Comparison of ENCODE assay signal across 8 cellular contexts in genomic region chr1:223991297-223991857, GRCh38.
DNase-seq lines count a peak whose midpoint lies in the region; ATAC-seq and TF ChIP-seq lines count a peak whose summit lies in the region.
"Not testable (repeated sequence)": the region's sequence is repeated elsewhere in the genome, so short reads cannot be mapped to it uniquely, and the experiment has no call there.

No MANE protein-coding gene starts in this region.

- DNase-seq in CD4-positive, alpha-beta memory T cell: peak in 1 of 5 donors; percentile 40
- not testable (repeated sequence) for DNase-seq in LNCaP clone FGC (ENCODE audit: low read depth); activated naive CD4-positive, alpha-beta T cell treated with anti-CD3 and anti-CD28 coated beads for 36 hours; effector memory CD8-positive, alpha-beta T cell; memory B cell (ENCODE audit: low spot score in 2 of 2)
- DNase-seq in activated CD4-positive, alpha-beta T cell treated with anti-CD3 and anti-CD28 coated beads, Interleukin-2, amount 10 ng/mL, durations not matched to agents 24 days and 14 days: peak; percentile 58
- DNase-seq in ovary (peak in 4 of 5 donors; percentile 9 to 42 (median 26)), ureter (ENCODE audit: low spot score) (peak; percentile 43)

- H3K27ac Mint-ChIP-seq in CD4-positive, alpha-beta memory T cell: peak overlapping the region in 6 of 7 donors; percentile 31 to 73 (median 50)
- peak overlapping the region; percentile 56 for H3K27ac Mint-ChIP-seq in activated CD4-positive, alpha-beta T cell treated with anti-CD3 and anti-CD28 coated beads, Interleukin-2, amount 10 ng/mL, durations not matched to agents 24 days and 14 days
- H3K27ac Mint-ChIP-seq in activated naive CD4-positive, alpha-beta T cell treated with anti-CD3 and anti-CD28 coated beads for 36 hours: not testable (repeated sequence)
- peak overlapping the region; percentile 31 to 60 for H3K27ac Mint-ChIP-seq in effector memory CD8-positive, alpha-beta T cell
- peak overlapping the region; percentile 45 for H3K27ac Mint-ChIP-seq in memory B cell

- not testable (repeated sequence) for H3K36me3 ChIP-seq in CD4-positive, alpha-beta memory T cell (ENCODE audit: insufficient read depth, low read length); ovary

- TF ChIP-seq POLR2A in ovary (IDR thresholded peaks at IDR 0.05): not testable (repeated sequence)

- H3K9me3 Mint-ChIP-seq in CD4-positive, alpha-beta memory T cell; activated CD4-positive, alpha-beta T cell treated with anti-CD3 and anti-CD28 coated beads, Interleukin-2, amount 10 ng/mL, durations not matched to agents 24 days and 14 days; activated naive CD4-positive, alpha-beta T cell treated with anti-CD3 and anti-CD28 coated beads for 36 hours; effector memory CD8-positive, alpha-beta T cell; memory B cell: not testable (repeated sequence)

- intact Hi-C loops in CD4-positive, alpha-beta memory T cell (cut with micrococcal nuclease): loop anchor here (10.0 kb wide), 2 partner anchors 1277 to 2003 kb away; partner anchors contain the start of genes AIDA, BROX and SDE2
- intact Hi-C loops in activated CD4-positive, alpha-beta T cell treated with anti-CD3 and anti-CD28 coated beads, Interleukin-2, amount 10 ng/mL, durations not matched to agents 24 days and 14 days (cut with micrococcal nuclease): loop anchor here (5.0 to 10.0 kb wide), 4 partner anchors 159 to 443 kb away; partner anchors contain the start of genes NVL and WDR26
- intact Hi-C loops in activated naive CD4-positive, alpha-beta T cell treated with anti-CD3 and anti-CD28 coated beads for 36 hours (cut with micrococcal nuclease): loop anchor here (5.0 kb wide), 2 partner anchors 264 to 294 kb away; no protein-coding TSS in a partner anchor
- intact Hi-C loops in ovary (cut with DNase I): not testable (repeated sequence)

- not testable (repeated sequence) for H3K27ac ChIP-seq in CD4-positive, alpha-beta memory T cell (ENCODE audit: low read depth, low read length); ovary

- H3K4me3 Mint-ChIP-seq in CD4-positive, alpha-beta memory T cell: peak overlapping the region in 2 of 8 donors; percentile 17 to 40
- not testable (repeated sequence) for H3K4me3 Mint-ChIP-seq in activated CD4-positive, alpha-beta T cell treated with anti-CD3 and anti-CD28 coated beads, Interleukin-2, amount 10 ng/mL, durations not matched to agents 24 days and 14 days; memory B cell
- H3K4me3 Mint-ChIP-seq in activated naive CD4-positive, alpha-beta T cell treated with anti-CD3 and anti-CD28 coated beads for 36 hours: peak overlapping the region; percentile 32
- H3K4me3 Mint-ChIP-seq in effector memory CD8-positive, alpha-beta T cell: peak overlapping the region; percentile 20 to 36

- 93 to 97% (median 95%) methylated on average over 10 of the region's 10 CpGs for WGBS in ovary, 3 donors

- not testable (repeated sequence) for H3K27me3 ChIP-seq in CD4-positive, alpha-beta memory T cell (ENCODE audit: insufficient read depth, low read length); ovary

- not testable (repeated sequence) for ATAC-seq in effector memory CD8-positive, alpha-beta T cell (replicated peaks); memory B cell (ENCODE audit: low read depth)

- TF ChIP-seq CTCF in LNCaP clone FGC (IDR thresholded peaks at IDR 0.05; ENCODE audit: control insufficient read depth, extremely low read depth, insufficient read depth); ovary (IDR thresholded peaks at IDR 0.05): not testable (repeated sequence)

- not testable (repeated sequence) for H3K27me3 Mint-ChIP-seq in CD4-positive, alpha-beta memory T cell; activated CD4-positive, alpha-beta T cell treated with anti-CD3 and anti-CD28 coated beads, Interleukin-2, amount 10 ng/mL, durations not matched to agents 24 days and 14 days; activated naive CD4-positive, alpha-beta T cell treated with anti-CD3 and anti-CD28 coated beads for 36 hours (ENCODE audit: low read depth); effector memory CD8-positive, alpha-beta T cell; memory B cell

- peaks cover 2 to 13% (median 6%) of the 10 kb centered on the region in 4 donors for H3K4me1 Mint-ChIP-seq in CD4-positive, alpha-beta memory T cell
- not testable (repeated sequence) for H3K4me1 Mint-ChIP-seq in activated CD4-positive, alpha-beta T cell treated with anti-CD3 and anti-CD28 coated beads, Interleukin-2, amount 10 ng/mL, durations not matched to agents 24 days and 14 days; activated naive CD4-positive, alpha-beta T cell treated with anti-CD3 and anti-CD28 coated beads for 36 hours (ENCODE audit: low read depth); effector memory CD8-positive, alpha-beta T cell (ENCODE audit: low read depth in 2 of 2); memory B cell

- not testable (repeated sequence) for H3K4me1 ChIP-seq in CD4-positive, alpha-beta memory T cell (ENCODE audit: insufficient read depth, low read length); ovary (ENCODE audit: insufficient read depth)

- POLR2A ChIA-PET in CD4-positive, alpha-beta memory T cell (lab: Charles Lee; ENCODE audit: partially characterized antibody): not testable (repeated sequence)

- not testable (repeated sequence) for H3K4me3 ChIP-seq in CD4-positive, alpha-beta memory T cell (ENCODE audit: low read length in 2 of 2); ovary
- H3K4me3 ChIP-seq in LNCaP clone FGC (ENCODE audit: low read depth, low read length): peak overlapping the region; percentile 57

- not testable (repeated sequence) for H3K9me3 ChIP-seq in CD4-positive, alpha-beta memory T cell (ENCODE audit: control insufficient read depth in 1 of 2, low read length in 2 of 2); ovary

- TF ChIP-seq EP300 in ovary (IDR thresholded peaks at IDR 0.05): not testable (repeated sequence)

- CTCF ChIA-PET in CD4-positive, alpha-beta memory T cell (lab: Charles Lee; ENCODE audit: partially characterized antibody); activated naive CD4-positive, alpha-beta T cell treated with anti-CD3 and anti-CD28 coated beads for 36 hours (lab: Charles Lee): not testable (repeated sequence)

- not testable (repeated sequence) for H3K36me3 Mint-ChIP-seq in CD4-positive, alpha-beta memory T cell; activated CD4-positive, alpha-beta T cell treated with anti-CD3 and anti-CD28 coated beads, Interleukin-2, amount 10 ng/mL, durations not matched to agents 24 days and 14 days (ENCODE audit: low read depth); activated naive CD4-positive, alpha-beta T cell treated with anti-CD3 and anti-CD28 coated beads for 36 hours (ENCODE audit: low read depth); memory B cell
- H3K36me3 Mint-ChIP-seq in effector memory CD8-positive, alpha-beta T cell (ENCODE audit: insufficient read depth): peaks cover 11% of the 10 kb centered on the region
